Comparison of ENCODE assay signal across 21 cellular contexts in the genomic region with DNA sequence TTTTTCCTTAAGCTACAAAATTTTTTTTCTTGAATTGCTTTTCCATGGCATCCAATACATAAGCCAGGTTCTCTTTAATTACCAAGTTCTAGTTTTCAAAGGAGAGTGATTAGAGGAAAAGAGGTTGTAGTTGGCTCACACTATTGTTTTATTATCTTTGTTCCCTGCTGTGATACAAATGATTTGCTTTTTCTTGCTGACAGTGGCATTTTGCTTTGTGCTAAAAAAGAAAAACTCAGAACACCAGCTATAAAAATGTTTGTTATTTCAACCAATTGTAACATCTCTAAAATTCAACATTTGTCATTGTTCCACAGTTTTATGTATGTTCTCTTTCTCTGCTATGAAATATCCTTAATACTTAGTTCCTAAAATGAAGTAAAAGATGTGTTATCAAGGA.
"Had no signal": no experiment of that assay in that cellular context is flagged by ENCODE, and none has a peak within 500 bp of the region (broad histone marks: within the 10 kb centered on the region; RNA-seq: fewer than 3 reads in every experiment).

No MANE protein-coding gene starts in this region.

- H3K36me3 ChIP-seq: colonic mucosa, esophagus muscularis mucosa, gastroesophageal sphincter, heart left ventricle, left lung, lower lobe of right lung had no signal

- H3K9me3 ChIP-seq: colonic mucosa, esophagus muscularis mucosa, gastroesophageal sphincter, heart left ventricle, left lung, lower lobe of right lung had no signal

- DNase-seq: colonic mucosa; cortex of kidney; effector CD8-positive, alpha-beta T cell; effector memory CD8-positive, alpha-beta T cell; endodermal cell; foreskin keratinocyte; heart left ventricle; hypothalamus; left cardiac atrium; left lung; left ventricle myocardium superior; lower lobe of right lung; mesenchymal stem cell; midbrain had no signal

- H3K4me3 ChIP-seq: colonic mucosa, esophagus muscularis mucosa, gastroesophageal sphincter, heart left ventricle, hepatocyte, left lung, lower lobe of right lung had no signal

- H3K27me3 ChIP-seq: colonic mucosa, esophagus muscularis mucosa, foreskin keratinocyte, gastroesophageal sphincter, heart left ventricle, hepatocyte, left lung had no signal

- ATAC-seq: effector memory CD8-positive, alpha-beta T cell; foreskin keratinocyte; gastroesophageal sphincter; heart left ventricle; left cardiac atrium; left lung; left ventricle myocardium superior; lower lobe of right lung had no signal

- FAIRE-seq: endothelial cell of umbilical vein, frontal cortex, islet of Langerhans, keratinocyte had no signal

- H2AFZ ChIP-seq: hepatocyte had no signal

- H3K27ac ChIP-seq: colonic mucosa, esophagus muscularis mucosa, foreskin keratinocyte, gastroesophageal sphincter, heart left ventricle, hepatocyte, left lung, lower lobe of right lung had no signal

- H3K4me2 ChIP-seq: hepatocyte had no signal

- H3K4me1 ChIP-seq: colonic mucosa, esophagus muscularis mucosa, foreskin keratinocyte, gastroesophageal sphincter, heart left ventricle, left lung, lower lobe of right lung had no signal

- H3K79me2 ChIP-seq: hepatocyte had no signal
